17 cellular contexts compared by ENCODE assay signal in the genomic region with DNA sequence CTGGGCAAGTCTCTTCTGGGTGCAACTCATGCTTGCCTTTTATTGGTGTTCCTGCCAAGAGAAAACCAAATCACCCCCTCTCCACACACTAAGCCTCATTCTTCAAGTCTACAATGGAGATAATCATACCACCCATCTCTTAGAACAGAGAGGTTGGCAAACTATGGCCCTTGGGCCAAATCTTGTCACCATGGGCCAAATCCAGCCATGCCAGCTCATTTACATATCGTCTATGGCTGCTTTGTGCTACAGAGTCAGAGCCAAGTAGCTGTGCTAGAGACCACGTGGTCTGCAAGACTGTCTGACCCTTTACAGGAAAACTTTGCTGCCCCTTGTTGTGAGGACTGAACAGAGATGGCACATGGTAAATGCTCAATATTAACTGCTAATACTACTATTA.
"Had no signal": no experiment of that assay in that cellular context is flagged by ENCODE, and none has a peak within 500 bp of the region (broad histone marks: within the 10 kb centered on the region; RNA-seq: fewer than 3 reads in every experiment).

No MANE protein-coding gene starts in this region.

- ATAC-seq: right lobe of liver; stimulated activated memory B cell treated with anti-CD40 and anti-IgM and Interleukin-4, amounts not matched to agents 10 μg/mL and 1 μg/mL and 100 μg/mL, for 72 hours had no signal

- H3K27ac Mint-ChIP-seq: activated CD4-positive, alpha-beta memory T cell treated with anti-CD3 and anti-CD28 coated beads for 36 hours; naive B cell; progenitor cell of endocrine pancreas; stimulated activated memory B cell treated with anti-CD40 and anti-IgM and Interleukin-4, amounts not matched to agents 10 μg/mL and 1 μg/mL and 100 μg/mL, for 72 hours had no signal

- DNase-seq: activated CD4-positive, alpha-beta memory T cell treated with anti-CD3 and anti-CD28 coated beads for 36 hours; activated T-cell treated with anti-CD3 and anti-CD28 coated beads, Interleukin-2, amount 50 U/mL, for 48 hours; cortex of kidney; effector memory CD4-positive, alpha-beta T cell; islet precursor cell; left ventricle myocardium inferior; naive B cell; right lobe of liver; SK-N-SH; spleen; stimulated activated CD4-positive, alpha-beta T cell treated with anti-CD3 and anti-CD28 coated beads, Interleukin-1b, Interleukin-23, amount 100 ng/mL, for 48 hours; T-helper 1 cell; upper lobe of left lung had no signal

- H3K27ac ChIP-seq: cardiac muscle cell, left ventricle myocardium inferior, right lobe of liver, spleen, upper lobe of left lung, VCaP had no signal

- H3K36me3 Mint-ChIP-seq: activated CD4-positive, alpha-beta memory T cell treated with anti-CD3 and anti-CD28 coated beads for 36 hours; naive B cell; stimulated activated memory B cell treated with anti-CD40 and anti-IgM and Interleukin-4, amounts not matched to agents 10 μg/mL and 1 μg/mL and 100 μg/mL, for 72 hours had no signal
